ENCODE assay signal across 1 cellular context in the genomic region with DNA sequence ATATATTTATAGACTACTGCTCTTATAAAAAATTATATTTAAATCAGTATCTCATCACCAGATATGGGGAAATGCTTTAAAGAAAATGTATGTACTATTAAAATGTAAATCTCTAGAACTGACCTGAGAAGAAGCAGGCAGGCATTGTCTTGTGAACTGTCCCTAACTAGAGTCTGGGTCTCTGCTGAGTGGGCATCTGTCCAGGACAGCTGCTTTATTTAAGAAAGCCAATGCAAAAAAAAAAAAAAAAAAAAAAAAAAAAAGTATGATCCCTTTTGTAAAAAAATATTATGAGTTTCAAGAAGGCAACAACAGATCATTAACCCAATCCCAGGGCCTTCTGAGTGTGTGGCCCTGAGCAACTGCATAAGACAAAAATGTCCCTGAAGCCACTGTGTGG.
TF ChIP-seq lines count a peak whose summit lies in the region.

No MANE protein-coding gene starts in this region.

TF ChIP-seq in GM23338, 12 proteins besides CTCF, POLR2A, EP300 and RAD21:
- TF ChIP-seq, protein P1, sequence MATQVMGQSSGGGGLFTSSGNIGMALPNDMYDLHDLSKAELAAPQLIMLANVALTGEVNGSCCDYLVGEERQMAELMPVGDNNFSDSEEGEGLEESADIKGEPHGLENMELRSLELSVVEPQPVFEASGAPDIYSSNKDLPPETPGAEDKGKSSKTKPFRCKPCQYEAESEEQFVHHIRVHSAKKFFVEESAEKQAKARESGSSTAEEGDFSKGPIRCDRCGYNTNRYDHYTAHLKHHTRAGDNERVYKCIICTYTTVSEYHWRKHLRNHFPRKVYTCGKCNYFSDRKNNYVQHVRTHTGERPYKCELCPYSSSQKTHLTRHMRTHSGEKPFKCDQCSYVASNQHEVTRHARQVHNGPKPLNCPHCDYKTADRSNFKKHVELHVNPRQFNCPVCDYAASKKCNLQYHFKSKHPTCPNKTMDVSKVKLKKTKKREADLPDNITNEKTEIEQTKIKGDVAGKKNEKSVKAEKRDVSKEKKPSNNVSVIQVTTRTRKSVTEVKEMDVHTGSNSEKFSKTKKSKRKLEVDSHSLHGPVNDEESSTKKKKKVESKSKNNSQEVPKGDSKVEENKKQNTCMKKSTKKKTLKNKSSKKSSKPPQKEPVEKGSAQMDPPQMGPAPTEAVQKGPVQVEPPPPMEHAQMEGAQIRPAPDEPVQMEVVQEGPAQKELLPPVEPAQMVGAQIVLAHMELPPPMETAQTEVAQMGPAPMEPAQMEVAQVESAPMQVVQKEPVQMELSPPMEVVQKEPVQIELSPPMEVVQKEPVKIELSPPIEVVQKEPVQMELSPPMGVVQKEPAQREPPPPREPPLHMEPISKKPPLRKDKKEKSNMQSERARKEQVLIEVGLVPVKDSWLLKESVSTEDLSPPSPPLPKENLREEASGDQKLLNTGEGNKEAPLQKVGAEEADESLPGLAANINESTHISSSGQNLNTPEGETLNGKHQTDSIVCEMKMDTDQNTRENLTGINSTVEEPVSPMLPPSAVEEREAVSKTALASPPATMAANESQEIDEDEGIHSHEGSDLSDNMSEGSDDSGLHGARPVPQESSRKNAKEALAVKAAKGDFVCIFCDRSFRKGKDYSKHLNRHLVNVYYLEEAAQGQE (IDR thresholded peaks at IDR 0.05; ENCODE audit: unreplicated experiment) = no peak
- TF ChIP-seq JUNB (IDR thresholded peaks at IDR 0.05; ENCODE audit: unreplicated experiment) (no peak), STAT1 (IDR thresholded peaks at IDR 0.05; ENCODE audit: unreplicated experiment) (no peak), EZH2 (IDR thresholded peaks at IDR 0.05; ENCODE audit: low read depth, unreplicated experiment) (no peak), ZNF114 (CRISPR knock-in tag; IDR thresholded peaks at IDR 0.05) (no peak), NANOG (IDR thresholded peaks at IDR 0.05; ENCODE audit: borderline replicate concordance) (no peak), POLR2AphosphoS5 (IDR thresholded peaks at IDR 0.05; ENCODE audit: low read depth) (no peak), CREB1 (CRISPR knock-in tag; IDR thresholded peaks at IDR 0.05; ENCODE audit: low read depth) (no peak), ZNF331 (CRISPR knock-in tag; IDR thresholded peaks at IDR 0.05; ENCODE audit: low read depth) (no peak), EZH2phosphoT487 (IDR thresholded peaks at IDR 0.05; ENCODE audit: unreplicated experiment) (no peak)
- TF ChIP-seq, protein P2, sequence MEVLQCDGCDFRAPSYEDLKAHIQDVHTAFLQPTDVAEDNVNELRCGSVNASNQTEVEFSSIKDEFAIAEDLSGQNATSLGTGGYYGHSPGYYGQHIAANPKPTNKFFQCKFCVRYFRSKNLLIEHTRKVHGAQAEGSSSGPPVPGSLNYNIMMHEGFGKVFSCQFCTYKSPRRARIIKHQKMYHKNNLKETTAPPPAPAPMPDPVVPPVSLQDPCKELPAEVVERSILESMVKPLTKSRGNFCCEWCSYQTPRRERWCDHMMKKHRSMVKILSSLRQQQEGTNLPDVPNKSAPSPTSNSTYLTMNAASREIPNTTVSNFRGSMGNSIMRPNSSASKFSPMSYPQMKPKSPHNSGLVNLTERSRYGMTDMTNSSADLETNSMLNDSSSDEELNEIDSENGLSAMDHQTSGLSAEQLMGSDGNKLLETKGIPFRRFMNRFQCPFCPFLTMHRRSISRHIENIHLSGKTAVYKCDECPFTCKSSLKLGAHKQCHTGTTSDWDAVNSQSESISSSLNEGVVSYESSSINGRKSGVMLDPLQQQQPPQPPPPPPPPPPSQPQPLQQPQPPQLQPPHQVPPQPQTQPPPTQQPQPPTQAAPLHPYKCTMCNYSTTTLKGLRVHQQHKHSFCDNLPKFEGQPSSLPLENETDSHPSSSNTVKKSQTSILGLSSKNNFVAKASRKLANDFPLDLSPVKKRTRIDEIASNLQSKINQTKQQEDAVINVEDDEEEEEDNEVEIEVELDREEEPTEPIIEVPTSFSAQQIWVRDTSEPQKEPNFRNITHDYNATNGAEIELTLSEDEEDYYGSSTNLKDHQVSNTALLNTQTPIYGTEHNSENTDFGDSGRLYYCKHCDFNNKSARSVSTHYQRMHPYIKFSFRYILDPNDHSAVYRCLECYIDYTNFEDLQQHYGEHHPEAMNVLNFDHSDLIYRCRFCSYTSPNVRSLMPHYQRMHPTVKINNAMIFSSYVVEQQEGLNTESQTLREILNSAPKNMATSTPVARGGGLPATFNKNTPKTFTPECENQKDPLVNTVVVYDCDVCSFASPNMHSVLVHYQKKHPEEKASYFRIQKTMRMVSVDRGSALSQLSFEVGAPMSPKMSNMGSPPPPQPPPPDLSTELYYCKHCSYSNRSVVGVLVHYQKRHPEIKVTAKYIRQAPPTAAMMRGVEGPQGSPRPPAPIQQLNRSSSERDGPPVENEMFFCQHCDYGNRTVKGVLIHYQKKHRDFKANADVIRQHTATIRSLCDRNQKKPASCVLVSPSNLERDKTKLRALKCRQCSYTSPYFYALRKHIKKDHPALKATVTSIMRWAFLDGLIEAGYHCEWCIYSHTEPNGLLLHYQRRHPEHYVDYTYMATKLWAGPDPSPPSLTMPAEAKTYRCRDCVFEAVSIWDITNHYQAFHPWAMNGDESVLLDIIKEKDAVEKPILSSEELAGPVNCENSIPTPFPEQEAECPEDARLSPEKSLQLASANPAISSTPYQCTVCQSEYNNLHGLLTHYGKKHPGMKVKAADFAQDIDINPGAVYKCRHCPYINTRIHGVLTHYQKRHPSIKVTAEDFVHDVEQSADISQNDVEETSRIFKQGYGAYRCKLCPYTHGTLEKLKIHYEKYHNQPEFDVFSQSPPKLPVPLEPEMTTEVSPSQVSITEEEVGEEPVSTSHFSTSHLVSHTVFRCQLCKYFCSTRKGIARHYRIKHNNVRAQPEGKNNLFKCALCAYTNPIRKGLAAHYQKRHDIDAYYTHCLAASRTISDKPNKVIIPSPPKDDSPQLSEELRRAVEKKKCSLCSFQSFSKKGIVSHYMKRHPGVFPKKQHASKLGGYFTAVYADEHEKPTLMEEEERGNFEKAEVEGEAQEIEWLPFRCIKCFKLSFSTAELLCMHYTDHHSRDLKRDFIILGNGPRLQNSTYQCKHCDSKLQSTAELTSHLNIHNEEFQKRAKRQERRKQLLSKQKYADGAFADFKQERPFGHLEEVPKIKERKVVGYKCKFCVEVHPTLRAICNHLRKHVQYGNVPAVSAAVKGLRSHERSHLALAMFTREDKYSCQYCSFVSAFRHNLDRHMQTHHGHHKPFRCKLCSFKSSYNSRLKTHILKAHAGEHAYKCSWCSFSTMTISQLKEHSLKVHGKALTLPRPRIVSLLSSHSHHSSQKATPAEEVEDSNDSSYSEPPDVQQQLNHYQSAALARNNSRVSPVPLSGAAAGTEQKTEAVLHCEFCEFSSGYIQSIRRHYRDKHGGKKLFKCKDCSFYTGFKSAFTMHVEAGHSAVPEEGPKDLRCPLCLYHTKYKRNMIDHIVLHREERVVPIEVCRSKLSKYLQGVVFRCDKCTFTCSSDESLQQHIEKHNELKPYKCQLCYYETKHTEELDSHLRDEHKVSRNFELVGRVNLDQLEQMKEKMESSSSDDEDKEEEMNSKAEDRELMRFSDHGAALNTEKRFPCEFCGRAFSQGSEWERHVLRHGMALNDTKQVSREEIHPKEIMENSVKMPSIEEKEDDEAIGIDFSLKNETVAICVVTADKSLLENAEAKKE (CRISPR knock-in tag; IDR thresholded peaks at IDR 0.05) = no peak
- TF ChIP-seq, protein P3, sequence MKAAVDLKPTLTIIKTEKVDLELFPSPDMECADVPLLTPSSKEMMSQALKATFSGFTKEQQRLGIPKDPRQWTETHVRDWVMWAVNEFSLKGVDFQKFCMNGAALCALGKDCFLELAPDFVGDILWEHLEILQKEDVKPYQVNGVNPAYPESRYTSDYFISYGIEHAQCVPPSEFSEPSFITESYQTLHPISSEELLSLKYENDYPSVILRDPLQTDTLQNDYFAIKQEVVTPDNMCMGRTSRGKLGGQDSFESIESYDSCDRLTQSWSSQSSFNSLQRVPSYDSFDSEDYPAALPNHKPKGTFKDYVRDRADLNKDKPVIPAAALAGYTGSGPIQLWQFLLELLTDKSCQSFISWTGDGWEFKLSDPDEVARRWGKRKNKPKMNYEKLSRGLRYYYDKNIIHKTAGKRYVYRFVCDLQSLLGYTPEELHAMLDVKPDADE (IDR thresholded peaks at IDR 0.05) = no peak
